ENCODE assay signal across 28 cellular contexts in genomic region chr5:56705217-56705616, GRCh38.
DNase-seq lines count a peak whose midpoint lies in the region; ATAC-seq and TF ChIP-seq lines count a peak whose summit lies in the region.
"Had no signal": no experiment of that assay in that cellular context is flagged by ENCODE, and none has a peak within 500 bp of the region (broad histone marks: within the 10 kb centered on the region; RNA-seq: fewer than 3 reads in every experiment).

No MANE protein-coding gene starts in this region.

- H3K4me2 ChIP-seq in GM23338: no peak overlapping the region

- peaks cover 6% of the 10 kb centered on the region; the same call in 1 of the 2 replicates for H3K4me1 ChIP-seq in GM23338 (ENCODE audit: insufficient read depth)
- no peaks in the 10 kb centered on the region for H3K4me1 ChIP-seq in left lung
- H3K4me1 ChIP-seq: heart right ventricle, prostate gland, sigmoid colon, thyroid gland, vagina had no signal

- peaks cover 1% of the 10 kb centered on the region for H3K27me3 Mint-ChIP-seq in GM23338 (ENCODE audit: insufficient read depth, low read depth, poor library complexity)
- H3K27me3 Mint-ChIP-seq: naive B cell had no signal

- DNase-seq in DMS53 (lab: John Stamatoyannopoulos, UW) (peak; percentile 65), GM23338 (ENCODE audit: low spot score) (no peak), NCI-H510A treated with DMSO at 0.1 percent for 48 hours (lab: John Stamatoyannopoulos, UW) (peak; percentile 70), left lung (no peak), ACHN (no peak)
- DNase-seq: activated T-cell treated with anti-CD3 and anti-CD28 coated beads, Interleukin-2, amount 50 U/mL, for 4 hours; brain microvascular endothelial cell; GF-D8; GM23248; heart right ventricle; HFFc6; IMR-90; MV-4-11; naive B cell; NCI-H1694; NCI-H345; NCI-H82; sigmoid colon; stimulated activated CD4-positive, alpha-beta T cell treated with anti-CD3 and anti-CD28 coated beads, Interleukin-12 subunit alpha, Interleukin-12 subunit beta, amount 100 ng/mL, for 4 hours; stimulated activated CD4-positive, alpha-beta T cell treated with anti-CD3 and anti-CD28 coated beads, Interleukin-2, amount 100 ng/mL, for 48 hours; T-helper 1 cell; thyroid gland had no signal

- TF ChIP-seq CTCF in GM23338 (conservative IDR thresholded peaks at IDR 0.05; ENCODE audit: low read depth in 2 of 2): no peak
- TF ChIP-seq CTCF in left lung (IDR thresholded peaks at IDR 0.05): no peak

- no peaks in the 10 kb centered on the region for H3K27me3 ChIP-seq in GM23338 (ENCODE audit: insufficient read depth)
- H3K27me3 ChIP-seq in left lung: no peaks in the 10 kb centered on the region
- H3K27me3 ChIP-seq: brain microvascular endothelial cell, sigmoid colon, thyroid gland, vagina had no signal

- peaks cover 17% of the 10 kb centered on the region for H3K4me1 Mint-ChIP-seq in GM23338

- in situ Hi-C loops in ACHN (cut with HindIII; ENCODE audit: low pct_ligation_motif_present, low pct_unique_long_range_greater_than_20kb, low sequenced_read_pairs): no loop called here

- intact Hi-C loops in left lung (cut with DNase I): no loop called here

- H3K36me3 ChIP-seq in GM23338 (ENCODE audit: insufficient read depth): no peaks in the 10 kb centered on the region
- H3K36me3 ChIP-seq in left lung: no peaks in the 10 kb centered on the region
- H3K36me3 ChIP-seq: brain microvascular endothelial cell, heart right ventricle, prostate gland, sigmoid colon, thyroid gland, vagina had no signal

- no peak overlapping the region for H3K27ac ChIP-seq in GM23338 (ENCODE audit: low read depth)
- H3K27ac ChIP-seq in left lung: no peak overlapping the region
- H3K27ac ChIP-seq: brain microvascular endothelial cell, GM23248, heart right ventricle, prostate gland, sigmoid colon, SK-N-MC, thyroid gland, vagina had no signal

- H3F3A ChIP-seq in GM23338 (replicated peaks; ENCODE audit: low read depth): no peaks in the 10 kb centered on the region

- H3K79me2 ChIP-seq in GM23338 (replicated peaks; ENCODE audit: insufficient read depth): no peaks in the 10 kb centered on the region

- H2AFZ ChIP-seq in GM23338: peak overlapping the region; percentile 84; the same call in 1 of the 2 replicates
- H2AFZ ChIP-seq: GM23248 had no signal

- peaks cover 0 to 3% of the 10 kb centered on the region in 2 donors for H3K9me3 ChIP-seq in left lung
- H3K9me3 ChIP-seq: prostate gland, sigmoid colon, thyroid gland, vagina had no signal

- no peak overlapping the region for H3K27ac Mint-ChIP-seq in GM23338
- H3K27ac Mint-ChIP-seq: HFFc6, mesothelial cell of epicardium had no signal

- no peak overlapping the region for H3K4me3 Mint-ChIP-seq in GM23338
- H3K4me3 Mint-ChIP-seq: activated T-cell treated with anti-CD3 and anti-CD28 coated beads, Interleukin-2, amount 50 U/mL, for 4 hours; HFFc6; mesothelial cell of epicardium had no signal

- no peaks in the 10 kb centered on the region for H3K36me3 Mint-ChIP-seq in GM23338 (ENCODE audit: low read depth)
- H3K36me3 Mint-ChIP-seq: mesothelial cell of epicardium, naive B cell had no signal

- no peak overlapping the region for H3K4me3 ChIP-seq in GM23338
- H3K4me3 ChIP-seq in left lung: no peak overlapping the region
- H3K4me3 ChIP-seq: GM23248, heart right ventricle, prostate gland, sigmoid colon, SK-N-MC, thyroid gland, vagina had no signal

- H4K20me1 ChIP-seq in GM23338 (replicated peaks; ENCODE audit: insufficient read depth): no peaks in the 10 kb centered on the region

- no peaks in the 10 kb centered on the region; the same call in 2 of the 3 replicates for H3K9me3 Mint-ChIP-seq in GM23338
- H3K9me3 Mint-ChIP-seq: activated T-cell treated with anti-CD3 and anti-CD28 coated beads, Interleukin-2, amount 50 U/mL, for 4 hours; HFFc6 had no signal

- no peak for ATAC-seq in GM23338
- ATAC-seq in left lung: peak; percentile 45
- ATAC-seq in GM21447 (IDR thresholded peaks at IDR 0.05; ENCODE audit: unreplicated experiment): no peak
- ATAC-seq in GM19395 (IDR thresholded peaks at IDR 0.05; ENCODE audit: unreplicated experiment): no peak
- ATAC-seq: activated T-cell treated with anti-CD3 and anti-CD28 coated beads, Interleukin-2, amount 50 U/mL, for 4 hours; heart right ventricle had no signal

- H3K9me2 ChIP-seq in GM23338 (ENCODE audit: insufficient read depth): peaks cover 8% of the 10 kb centered on the region

TF ChIP-seq in GM23338, 12 proteins besides CTCF, POLR2A, EP300 and RAD21:
- TF ChIP-seq NANOG (IDR thresholded peaks at IDR 0.05; ENCODE audit: borderline replicate concordance): no peak
- no peak for TF ChIP-seq JUNB (IDR thresholded peaks at IDR 0.05; ENCODE audit: unreplicated experiment)
- TF ChIP-seq EZH2 (IDR thresholded peaks at IDR 0.05; ENCODE audit: low read depth, unreplicated experiment): no peak
- no peak for TF ChIP-seq STAT1 (IDR thresholded peaks at IDR 0.05; ENCODE audit: unreplicated experiment)

Comparison
In these comparisons a context has a peak if more than half of its experiments do, and no peak if none do; other contexts are left out.
1. DNase-seq: peak in DMS53 (single experiment) and NCI-H510A treated with DMSO at 0.1 percent for 48 hours (single experiment); none in GM23338 (single experiment), left lung (0 of 2) and ACHN (single experiment).